Comparison of ENCODE assay signal across 23 cellular contexts in genomic region chr18:36446059-36446458, GRCh38.
DNase-seq lines count a peak whose midpoint lies in the region; ATAC-seq and TF ChIP-seq lines count a peak whose summit lies in the region.
"Had no signal": no experiment of that assay in that cellular context is flagged by ENCODE, and none has a peak within 500 bp of the region (broad histone marks: within the 10 kb centered on the region; RNA-seq: fewer than 3 reads in every experiment).

No MANE protein-coding gene starts in this region.

- H3K23ac ChIP-seq in IMR-90 (ENCODE audit: low read depth, low read length): no peak overlapping the region

- H2BK120ac ChIP-seq in IMR-90 (ENCODE audit: low read depth, low read length): no peak overlapping the region

- H3K4me1 ChIP-seq in BE2C (peaks cover 4% of the 10 kb centered on the region), IMR-90 (ENCODE audit: control insufficient read depth, insufficient read depth, low read length) (peaks cover 19% of the 10 kb centered on the region), right cardiac atrium (ENCODE audit: control insufficient read depth, insufficient read depth, low read length) (peaks cover 13% of the 10 kb centered on the region)

- in situ Hi-C loops in IMR-90 (cut with MboI; ENCODE audit: low sequenced_read_pairs): no loop called here

- ATAC-seq in IMR-90 (ENCODE audit: low read depth) (no peak), SK-N-SH treated with all-trans-retinoic acid at 6 μM for 48 hours (peak; percentile 15; the same call in 2 of the 3 replicates), right cardiac atrium (peak in 1 of 2 donors; percentile 16), HG03039 (IDR thresholded peaks at IDR 0.05; ENCODE audit: unreplicated experiment) (no peak)
- ATAC-seq: CD8-positive, alpha-beta T cell; gastroesophageal sphincter; left lobe of liver; mucosa of descending colon; T-helper 17 cell had no signal

- TF ChIP-seq RAD21 in IMR-90 (IDR thresholded peaks at IDR 0.05; ENCODE audit: low read length): no peak

- TF ChIP-seq POLR2A in IMR-90 (IDR thresholded peaks at IDR 0.05; ENCODE audit: low read depth, low read length): no peak

- CTCF ChIA-PET in IMR-90 (lab: Yijun Ruan, JAX): interaction anchor here (0.7 kb wide), 1 partner anchor 423 kb away, joined by 4 read pairs; no protein-coding TSS in a partner anchor

- H3K36me3 ChIP-seq in BE2C (no peaks in the 10 kb centered on the region), IMR-90 (ENCODE audit: control insufficient read depth, insufficient read depth, low read length) (no peaks in the 10 kb centered on the region)
- H3K36me3 ChIP-seq: gastroesophageal sphincter, suprapubic skin had no signal

- H3K56ac ChIP-seq in IMR-90 (ENCODE audit: extremely low read depth, insufficient read depth, low read length): no peak overlapping the region

- peaks cover 9% of the 10 kb centered on the region; the same call in 1 of the 2 replicates for H3K9me1 ChIP-seq in IMR-90 (ENCODE audit: insufficient read depth, low read length)

- H2BK5ac ChIP-seq in IMR-90 (ENCODE audit: low read depth, low read length, poor library complexity, severe bottlenecking): no peak overlapping the region

- H3K14ac ChIP-seq in IMR-90 (replicated peaks; ENCODE audit: low read depth, low read length): no peak overlapping the region

- no peak for TF ChIP-seq CTCF in BE2C (IDR thresholded peaks at IDR 0.05; ENCODE audit: low read depth, low read length)
- TF ChIP-seq CTCF in IMR-90 (conservative IDR thresholded peaks at IDR 0.05; ENCODE audit: low read depth, low read length): no peak

- no peaks in the 10 kb centered on the region for H3K36me3 Mint-ChIP-seq in activated naive CD8-positive, alpha-beta T cell treated with anti-CD3 and anti-CD28 coated beads for 36 hours
- H3K36me3 Mint-ChIP-seq: CD8-positive, alpha-beta T cell had no signal

- no peaks in the 10 kb centered on the region for H3K9me3 ChIP-seq in BE2C
- H3K9me3 ChIP-seq in IMR-90 (ENCODE audit: control insufficient read depth, insufficient read depth, low read length): no peaks in the 10 kb centered on the region
- no peaks in the 10 kb centered on the region for H3K9me3 ChIP-seq in right cardiac atrium (ENCODE audit: control insufficient read depth, low read length)
- H3K9me3 ChIP-seq: gastroesophageal sphincter, mucosa of descending colon, suprapubic skin had no signal

- H3K4me3 ChIP-seq in BE2C (ENCODE audit: low read depth, low read length) (no peak overlapping the region), IMR-90 (ENCODE audit: insufficient read depth, low read depth, low read length) (no peak overlapping the region), right cardiac atrium (ENCODE audit: low read length) (no peak overlapping the region)
- H3K4me3 ChIP-seq: gastroesophageal sphincter, mucosa of descending colon, suprapubic skin had no signal

- peaks cover 8 to 10% of the 10 kb centered on the region in 2 experiments for H3K79me1 ChIP-seq in IMR-90 (ENCODE audit: low read depth in 1 of 2, low read length in 2 of 2)

- intact Hi-C loops in IMR-90 (cut with micrococcal nuclease): no loop called here
- intact Hi-C loops in right cardiac atrium (cut with DNase I): no loop called here

- no peak overlapping the region for H2BK20ac ChIP-seq in IMR-90 (ENCODE audit: low read depth, low read length)

- POLR2A ChIA-PET in IMR-90 (lab: Charles Lee; ENCODE audit: unreplicated experiment): no interaction called here

- H3K27me3 ChIP-seq in BE2C (no peaks in the 10 kb centered on the region), IMR-90 (ENCODE audit: control insufficient read depth, insufficient read depth, low read length) (no peaks in the 10 kb centered on the region), right cardiac atrium (ENCODE audit: control insufficient read depth, insufficient read depth) (no peaks in the 10 kb centered on the region)
- H3K27me3 ChIP-seq: gastroesophageal sphincter, suprapubic skin had no signal

- no peaks in the 10 kb centered on the region for H3K4me1 Mint-ChIP-seq in activated naive CD8-positive, alpha-beta T cell treated with anti-CD3 and anti-CD28 coated beads for 36 hours
- H3K4me1 Mint-ChIP-seq: T-helper 17 cell had no signal

- no peak overlapping the region for H3K18ac ChIP-seq in IMR-90 (ENCODE audit: low read depth, low read length)

- no peak overlapping the region for H3K27ac Mint-ChIP-seq in activated naive CD8-positive, alpha-beta T cell treated with anti-CD3 and anti-CD28 coated beads for 36 hours
- H3K27ac Mint-ChIP-seq: CD8-positive, alpha-beta T cell; T-helper 17 cell had no signal

- H4K8ac ChIP-seq in IMR-90 (ENCODE audit: low read depth in 2 of 2, low read length in 2 of 2): no peak overlapping the region

- dilution Hi-C loops in IMR-90 (cut with HindIII; ENCODE audit: low sequenced_read_pairs, unreplicated experiment): no loop called here

- no peak overlapping the region for H4K5ac ChIP-seq in IMR-90 (ENCODE audit: low read depth, low read length)

- no peak overlapping the region for H3K4me3 Mint-ChIP-seq in activated naive CD8-positive, alpha-beta T cell treated with anti-CD3 and anti-CD28 coated beads for 36 hours
- H3K4me3 Mint-ChIP-seq: CD8-positive, alpha-beta T cell; T-helper 17 cell had no signal

- no peak overlapping the region for H3K4ac ChIP-seq in IMR-90 (ENCODE audit: low read depth, low read length)

- H4K20me1 ChIP-seq in IMR-90 (ENCODE audit: insufficient read depth, low read length): peaks cover 2% of the 10 kb centered on the region; the same call in 1 of the 2 replicates

- DNase-seq in BE2C (peak; percentile 77), IMR-90 (peak; percentile 33), right cardiac atrium (no peak), DMS153 (lab: John Stamatoyannopoulos, UW) (no peak), OCI-M2 (lab: John Stamatoyannopoulos, UW; ENCODE audit: unreplicated experiment) (no peak)
- no peak for DNase-seq in activated naive CD8-positive, alpha-beta T cell treated with anti-CD3 and anti-CD28 coated beads for 36 hours
- DNase-seq: activated CD4-positive, alpha-beta T cell treated with anti-CD3 and anti-CD28 coated beads, Interleukin-2, amount 50 U/mL, for 48 hours; activated gamma-delta T cell treated with Interleukin-2 at 50 U/mL for 16 hours; amniotic stem cell; CD8-positive, alpha-beta T cell; DND-41; erythroblast; mucosa of descending colon; NCI-H187; NCI-H510A treated with DMSO at 0.1 percent for 48 hours; SHP77 treated with DMSO at 0.1 percent for 48 hours; stimulated activated CD4-positive, alpha-beta T cell treated with anti-CD3 and anti-CD28 coated beads, Interleukin-12 subunit alpha, Interleukin-12 subunit beta, amount 100 ng/mL, for 4 hours; T-helper 17 cell had no signal

- no peak overlapping the region for H2AK9ac ChIP-seq in IMR-90 (replicated peaks; ENCODE audit: low read depth, low read length, poor library complexity)

- no peak overlapping the region for H4K91ac ChIP-seq in IMR-90 (ENCODE audit: insufficient read depth, low read depth, low read length)

- no peak overlapping the region for H2BK15ac ChIP-seq in IMR-90 (ENCODE audit: low read depth, low read length)

- no peak overlapping the region for H3K27ac ChIP-seq in IMR-90 (ENCODE audit: insufficient read depth, low read length)
- peak overlapping the region; percentile 70 for H3K27ac ChIP-seq in right cardiac atrium (ENCODE audit: low read length)
- H3K27ac ChIP-seq: suprapubic skin had no signal

- H3K9ac ChIP-seq in IMR-90 (ENCODE audit: low read depth, low read length): no peak overlapping the region

- 81% methylated on average over 6 of the region's 11 CpGs; no CpG with 5 or more reads in 1 of the 2 experiments for WGBS in IMR-90 (ENCODE audit: extremely low coverage in 2 of 2, insufficient read length in 1 of 2), 2 experiments
- 53% methylated on average over 11 of the region's 11 CpGs for WGBS in right cardiac atrium

- no peaks in the 10 kb centered on the region for H3K9me3 Mint-ChIP-seq in activated naive CD8-positive, alpha-beta T cell treated with anti-CD3 and anti-CD28 coated beads for 36 hours
- H3K9me3 Mint-ChIP-seq: CD8-positive, alpha-beta T cell had no signal

- H3K27me3 Mint-ChIP-seq in activated naive CD8-positive, alpha-beta T cell treated with anti-CD3 and anti-CD28 coated beads for 36 hours: peaks cover 14% of the 10 kb centered on the region

- H2AK5ac ChIP-seq in IMR-90 (ENCODE audit: low read depth, low read length): no peak overlapping the region

- no peak overlapping the region for H2AFZ ChIP-seq in IMR-90 (replicated peaks; ENCODE audit: low read length, poor library complexity)

- H3K4me2 ChIP-seq in IMR-90 (ENCODE audit: low read depth, low read length): no peak overlapping the region

- no TSS peak for BruUV-seq in IMR-90 (replicated peaks; lab: Mats Ljungman, UMichigan)

TF ChIP-seq in IMR-90, 13 proteins besides CTCF, POLR2A, EP300 and RAD21:
- TF ChIP-seq CHD1 (IDR thresholded peaks at IDR 0.05; ENCODE audit: low read depth, low read length) (no peak), MXI1 (IDR thresholded peaks at IDR 0.05; ENCODE audit: borderline replicate concordance, low read depth, low read length) (no peak), FOS (IDR thresholded peaks at IDR 0.05; ENCODE audit: low read depth, low read length) (no peak)
TF ChIP-seq in IMR-90: peak in this region for 0.

TF ChIP-seq in SK-N-SH treated with all-trans-retinoic acid at 6 μM for 48 hours, 23 proteins besides CTCF, POLR2A, EP300 and RAD21 (continues in another document):
- TF ChIP-seq ISL1 (CRISPR knock-in tag; IDR thresholded peaks at IDR 0.05) (0 out of 2 replicates have a peak, but pooled peaks have one; percentile 25), TCF4 (CRISPR knock-in tag; IDR thresholded peaks at IDR 0.05; ENCODE audit: borderline replicate concordance) (peak; percentile 33; the same call in 1 of the 2 replicates), GLIS3 (CRISPR knock-in tag; IDR thresholded peaks at IDR 0.05) (no peak)

Comparison
In these comparisons a context has a peak if more than half of its experiments do, and no peak if none do; other contexts are left out.
1. DNase-seq: peak in BE2C (single experiment) and IMR-90 (single experiment); none in right cardiac atrium (0 of 3), DMS153 (single experiment), OCI-M2 (single experiment) and activated naive CD8-positive, alpha-beta T cell treated with anti-CD3 and anti-CD28 coated beads for 36 hours (single experiment).